In the genomic region with DNA sequence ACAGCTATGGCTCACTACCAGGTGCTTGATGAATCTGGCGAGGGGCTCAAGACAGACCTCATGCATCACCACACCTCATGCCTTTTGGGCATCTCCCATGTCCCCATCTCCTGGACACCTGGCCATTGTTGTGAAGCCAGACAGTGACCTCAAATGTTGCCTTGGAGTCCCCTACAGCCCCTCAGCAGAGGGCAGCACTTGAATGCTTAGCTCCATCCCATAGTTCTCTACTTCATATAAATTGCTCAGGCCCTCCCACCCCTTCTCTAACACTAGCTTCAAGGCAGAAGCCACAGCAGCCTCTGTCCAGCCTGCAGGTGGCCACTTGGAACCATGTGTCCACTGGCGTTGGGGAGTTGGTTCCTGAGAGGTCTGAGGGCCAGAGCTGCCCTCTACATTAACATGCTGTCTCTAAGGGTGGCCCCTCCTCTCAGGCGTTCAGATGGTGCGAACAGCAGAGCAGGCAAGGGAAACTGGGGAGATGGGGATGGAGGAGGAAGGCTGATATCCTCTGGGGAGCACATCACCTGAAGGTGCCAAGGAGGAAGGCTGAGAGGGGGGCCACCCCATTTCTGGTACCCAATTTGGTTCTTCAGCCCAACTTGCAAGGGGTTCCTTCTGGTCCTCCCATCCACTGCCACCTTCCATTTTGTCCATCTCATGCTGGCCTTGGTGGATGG, we compare ENCODE assay signal across 27 cellular contexts. TPM values are rescaled to one million over a fixed set of nuclear protein-coding genes. Genes with fewer than 3 reads are reported as not detected.
A peak's percentile ranks its signal among the peaks of the same experiment; 100 is the strongest.
DNase-seq lines count a peak whose midpoint lies in the region; ATAC-seq and TF ChIP-seq lines count a peak whose summit lies in the region.
"Had no signal": no experiment of that assay in that cellular context is flagged by ENCODE, and none has a peak within 500 bp of the region (broad histone marks: within the 10 kb centered on the region; RNA-seq: fewer than 3 reads in every experiment).

No MANE protein-coding gene starts in this region.

- CTCF ChIA-PET in PC-3 (lab: Charles Lee), result no interaction called here
- CTCF ChIA-PET in activated CD4-positive, alpha-beta T cell treated with anti-CD3 and anti-CD28 coated beads for 36 hours (lab: Charles Lee), result interaction anchor here (2.5 kb wide), 1 partner anchor 37 kb away, joined by 6 read pairs; no protein-coding TSS in a partner anchor

- H3K36me3 Mint-ChIP-seq in activated CD4-positive, alpha-beta T cell treated with anti-CD3 and anti-CD28 coated beads for 36 hours (ENCODE audit: low read depth), result no peaks in the 10 kb centered on the region
- H3K36me3 Mint-ChIP-seq: CD8-positive, alpha-beta T cell had no signal

- 81 to 91% (median 88%) methylated on average over 3 to 4 of the region's 4 CpGs for WGBS in spleen, 5 donors

- no peaks in the 10 kb centered on the region for H3K9me3 Mint-ChIP-seq in activated CD4-positive, alpha-beta T cell treated with anti-CD3 and anti-CD28 coated beads for 36 hours (ENCODE audit: low read depth)
- H3K9me3 Mint-ChIP-seq: activated CD4-positive, alpha-beta T cell treated with anti-CD3 and anti-CD28 coated beads, Interleukin-2, amount 10 ng/mL, durations not matched to agents 7 days and 5 days; activated T-cell treated with anti-CD3 and anti-CD28 coated beads, Interleukin-2, amount 50 U/mL, for 24 hours; CD8-positive, alpha-beta T cell; effector memory CD8-positive, alpha-beta T cell; T-helper 1 cell treated with Interleukin-12 subunit alpha and Interleukin-12 subunit beta and Interleukin-4 antibody, amounts not matched to agents 30 μg/mL and 1 μg/mL, for 36 hours had no signal

- ATAC-seq in PC-3, result no peak; the same call in 1 of the 2 replicates
- no peak for ATAC-seq in activated CD4-positive, alpha-beta T cell treated with anti-CD3 and anti-CD28 coated beads for 36 hours
- ATAC-seq: CD8-positive, alpha-beta T cell; effector memory CD8-positive, alpha-beta T cell; gastrocnemius medialis; left lung; stimulated activated naive CD8-positive, alpha-beta T cell treated with anti-CD3 and anti-CD28 coated beads, Interleukin-15, Interleukin-2, amounts not matched to agents 100 U/mL and 50 U/mL, for 24 hours had no signal

- H3K9me3 ChIP-seq in PC-3 (ENCODE audit: low read length) (no peaks in the 10 kb centered on the region), spleen (no peaks in the 10 kb centered on the region)
- H3K9me3 ChIP-seq: gastrocnemius medialis, left lung, SK-N-SH, thoracic aorta had no signal

- POLR2A ChIA-PET in PC-3 (lab: Charles Lee; ENCODE audit: unreplicated experiment), result no interaction called here
- POLR2A ChIA-PET in activated CD4-positive, alpha-beta T cell treated with anti-CD3 and anti-CD28 coated beads for 36 hours (lab: Charles Lee), result no interaction called here

- H2AFZ ChIP-seq in PC-3 (ENCODE audit: low read length), result no peak overlapping the region
- H2AFZ ChIP-seq: hepatocyte had no signal

- H3K4me3 Mint-ChIP-seq in activated CD4-positive, alpha-beta T cell treated with anti-CD3 and anti-CD28 coated beads for 36 hours, result no peak overlapping the region
- H3K4me3 Mint-ChIP-seq: activated CD4-positive, alpha-beta T cell treated with anti-CD3 and anti-CD28 coated beads, Interleukin-2, amount 10 ng/mL, durations not matched to agents 7 days and 5 days; activated T-cell treated with anti-CD3 and anti-CD28 coated beads, Interleukin-2, amount 50 U/mL, for 24 hours; CD8-positive, alpha-beta T cell; effector memory CD8-positive, alpha-beta T cell; T-helper 1 cell treated with Interleukin-12 subunit alpha and Interleukin-12 subunit beta and Interleukin-4 antibody, amounts not matched to agents 30 μg/mL and 1 μg/mL, for 36 hours had no signal

- no peak for TF ChIP-seq POLR2A in spleen (IDR thresholded peaks at IDR 0.05)

- H3K27ac Mint-ChIP-seq in activated CD4-positive, alpha-beta T cell treated with anti-CD3 and anti-CD28 coated beads for 36 hours, result no peak overlapping the region
- H3K27ac Mint-ChIP-seq: activated CD4-positive, alpha-beta T cell treated with anti-CD3 and anti-CD28 coated beads, Interleukin-2, amount 10 ng/mL, durations not matched to agents 7 days and 5 days; activated T-cell treated with anti-CD3 and anti-CD28 coated beads, Interleukin-2, amount 50 U/mL, for 24 hours; CD8-positive, alpha-beta T cell; effector memory CD8-positive, alpha-beta T cell; T-helper 1 cell treated with Interleukin-12 subunit alpha and Interleukin-12 subunit beta and Interleukin-4 antibody, amounts not matched to agents 30 μg/mL and 1 μg/mL, for 36 hours had no signal

- H3K27me3 ChIP-seq in PC-3 (ENCODE audit: low read length), result no peaks in the 10 kb centered on the region
- no peaks in the 10 kb centered on the region for H3K27me3 ChIP-seq in spleen (replicated peaks in 1 of 7)
- H3K27me3 ChIP-seq: gastrocnemius medialis, hepatocyte, left lung had no signal

- no peak overlapping the region for H3K4me2 ChIP-seq in PC-3 (ENCODE audit: low read length)
- H3K4me2 ChIP-seq: hepatocyte, SK-N-SH had no signal

- TF ChIP-seq CTCF in PC-3 (conservative IDR thresholded peaks at IDR 0.05; ENCODE audit: low read depth, low read length) (0 out of 2 replicates have a peak, but pooled peaks have one; percentile 10), epithelial cell of proximal tubule (conservative IDR thresholded peaks at IDR 0.05; ENCODE audit: low read depth, low read length) (peak; percentile 27), spleen (IDR thresholded peaks at IDR 0.05 in 8 of 11, conservative IDR thresholded peaks at IDR 0.05 in 3 of 11) (no peak)

- BruUV-seq in PC-3 (replicated peaks; lab: Mats Ljungman, UMichigan), result no TSS peak

- no peaks in the 10 kb centered on the region for H3F3A ChIP-seq in PC-3 (ENCODE audit: low read length, unreplicated experiment)

- no peaks in the 10 kb centered on the region for H3K79me2 ChIP-seq in PC-3 (ENCODE audit: low read length)
- H3K79me2 ChIP-seq: hepatocyte had no signal

- H3K4me3 ChIP-seq in PC-3 (ENCODE audit: low read length), result no peak overlapping the region
- no peak overlapping the region for H3K4me3 ChIP-seq in epithelial cell of proximal tubule (ENCODE audit: low read depth, low read length)
- H3K4me3 ChIP-seq in spleen, result no peak overlapping the region
- H3K4me3 ChIP-seq: gastrocnemius medialis, hepatocyte, left lung, thoracic aorta had no signal

- no peak overlapping the region for H3K9ac ChIP-seq in PC-3 (ENCODE audit: low read length)
- H3K9ac ChIP-seq: SK-N-SH had no signal

- DNase-seq in NCI-H82 (lab: John Stamatoyannopoulos, UW) (peak; percentile 20), NCI-H82 treated with DMSO at 0.1 percent for 48 hours (lab: John Stamatoyannopoulos, UW; ENCODE audit: unreplicated experiment) (no peak), PC-3 (no peak), epithelial cell of proximal tubule (ENCODE audit: low read depth) (no peak), spleen (peak; percentile 47), ecto neural progenitor cell (ENCODE audit: low spot score) (no peak), dermis blood vessel endothelial cell (no peak)
- no peak for DNase-seq in activated CD4-positive, alpha-beta T cell treated with anti-CD3 and anti-CD28 coated beads for 36 hours
- DNase-seq: 8988T; activated CD4-positive, alpha-beta T cell treated with anti-CD3 and anti-CD28 coated beads, Interleukin-2, amount 10 ng/mL, durations not matched to agents 7 days and 5 days; activated naive CD4-positive, alpha-beta T cell; activated T-cell treated with anti-CD3 and anti-CD28 coated beads, Interleukin-2, amount 50 U/mL, for 24 hours; CD8-positive, alpha-beta T cell; effector memory CD8-positive, alpha-beta T cell; gastrocnemius medialis; left lung; mesendoderm; NCI-H1092; NCI-H1694 treated with DMSO at 0.1 percent for 48 hours; NCI-H2171; RPMI8226; SK-N-SH; stimulated activated naive CD8-positive, alpha-beta T cell treated with anti-CD3 and anti-CD28 coated beads, Interleukin-15, Interleukin-2, amounts not matched to agents 100 U/mL and 50 U/mL, for 24 hours had no signal

- H3K36me3 ChIP-seq in PC-3 (ENCODE audit: low read depth, low read length) (no peaks in the 10 kb centered on the region), spleen (peaks cover 0 to 94% (median 4%) of the 10 kb centered on the region in 6 donors)

- H3K27me3 Mint-ChIP-seq in activated CD4-positive, alpha-beta T cell treated with anti-CD3 and anti-CD28 coated beads for 36 hours, result peaks cover 2% of the 10 kb centered on the region
- H3K27me3 Mint-ChIP-seq: activated CD4-positive, alpha-beta T cell treated with anti-CD3 and anti-CD28 coated beads, Interleukin-2, amount 10 ng/mL, durations not matched to agents 7 days and 5 days had no signal

- H3K9me2 ChIP-seq in PC-3 (replicated peaks; ENCODE audit: low read length), result no peaks in the 10 kb centered on the region
- H3K9me2 ChIP-seq: SK-N-SH had no signal

- H4K20me1 ChIP-seq in PC-3 (ENCODE audit: low read length), result no peaks in the 10 kb centered on the region

- no peak overlapping the region for H3K27ac ChIP-seq in PC-3 (ENCODE audit: low read length)
- H3K27ac ChIP-seq in spleen, result no peak overlapping the region
- H3K27ac ChIP-seq: gastrocnemius medialis, hepatocyte, HL-60, left lung, thoracic aorta had no signal

- H3K4me1 Mint-ChIP-seq in activated CD4-positive, alpha-beta T cell treated with anti-CD3 and anti-CD28 coated beads for 36 hours, result no peaks in the 10 kb centered on the region
- H3K4me1 Mint-ChIP-seq: activated CD4-positive, alpha-beta T cell treated with anti-CD3 and anti-CD28 coated beads, Interleukin-2, amount 10 ng/mL, durations not matched to agents 7 days and 5 days had no signal

- no peaks in the 10 kb centered on the region for H3K4me1 ChIP-seq in PC-3 (ENCODE audit: insufficient read depth, low read length)
- H3K4me1 ChIP-seq in spleen, result no peaks in the 10 kb centered on the region
- H3K4me1 ChIP-seq: gastrocnemius medialis, left lung had no signal

- intact Hi-C loops in PC-3 (cut with micrococcal nuclease) (no loop called here), spleen (cut with DNase I; ENCODE audit: low total_unique reads) (no loop called here)
- intact Hi-C loops in activated CD4-positive, alpha-beta T cell treated with anti-CD3 and anti-CD28 coated beads for 36 hours (cut with DNase I, micrococcal nuclease), result no loop called here

RNA-seq across cellular contexts. Expression of gene MOCS1, which starts 31.3 kb away (rescaled TPM):
- 6.0 and 8.6 TPM in 2 replicates for total RNA-seq in PC-3 (2014; rRNA removed)
- total RNA-seq in epithelial cell of proximal tubule, result 6.5 and 10.1 TPM in 2 replicates
- 10 to 100 TPM in 1 of 7 donors, 1 to 10 TPM in 6; 5.0 to 10.2 (median 8.3) TPM for total RNA-seq in spleen
- 1 to 10 TPM; 1.2 to 1.9 (median 1.9) TPM for polyA plus RNA-seq in spleen
- 1 to 10 TPM; 6.2 to 6.4 TPM for total RNA-seq in activated CD4-positive, alpha-beta T cell treated with anti-CD3 and anti-CD28 coated beads for 36 hours
- 12.8 and 19.7 TPM in 2 replicates for total RNA-seq in dermis blood vessel endothelial cell

Comparison
In these comparisons a context has a peak if more than half of its experiments do, and no peak if none do; other contexts are left out.
1. DNase-seq: peak in NCI-H82 (single experiment) and spleen (single experiment); none in NCI-H82 treated with DMSO at 0.1 percent for 48 hours (single experiment), PC-3 (single experiment), epithelial cell of proximal tubule (single experiment), ecto neural progenitor cell (single experiment), activated CD4-positive, alpha-beta T cell treated with anti-CD3 and anti-CD28 coated beads for 36 hours (single experiment) and dermis blood vessel endothelial cell (single experiment).
2. CTCF ChIP-seq: peak in PC-3 (single experiment) and epithelial cell of proximal tubule (single experiment); none in spleen (0 of 11).